Comparison of ENCODE assay signal across 30 cellular contexts in the genomic region with DNA sequence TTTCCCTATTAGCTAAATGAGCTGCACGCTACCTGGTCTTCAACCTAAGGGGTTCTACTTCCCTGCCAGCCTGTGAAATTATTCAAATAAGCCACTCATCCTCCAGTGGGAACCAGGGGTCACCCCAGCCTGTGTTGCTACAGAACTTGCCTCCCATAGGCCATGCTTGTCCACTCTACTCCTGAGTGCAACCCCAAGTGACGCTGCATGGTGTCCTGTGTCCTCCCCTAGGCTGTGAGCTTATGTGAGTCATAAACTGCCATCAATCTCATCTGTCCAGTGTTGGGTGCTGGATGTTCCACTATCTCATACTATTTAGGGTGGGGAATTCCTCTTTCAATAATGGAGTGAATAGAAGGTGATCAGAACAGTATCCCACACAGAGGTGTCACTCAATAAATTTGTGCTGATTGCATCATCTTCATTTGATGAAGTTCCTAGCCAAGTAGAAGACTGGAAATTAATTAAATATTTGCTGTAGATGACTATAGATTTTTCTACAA. TPM values are rescaled to one million over a fixed set of nuclear protein-coding genes. Genes with fewer than 3 reads are reported as not detected.
A peak's percentile ranks its signal among the peaks of the same experiment; 100 is the strongest.
DNase-seq lines count a peak whose midpoint lies in the region; ATAC-seq, FAIRE-seq and TF ChIP-seq lines count a peak whose summit lies in the region.
"Had no signal": no experiment of that assay in that cellular context is flagged by ENCODE, and none has a peak within 500 bp of the region (broad histone marks: within the 10 kb centered on the region; RNA-seq: fewer than 3 reads in every experiment).

No MANE protein-coding gene starts in this region.

- H3K36me3 Mint-ChIP-seq in MCF 10A (ENCODE audit: insufficient read depth, unreplicated experiment) (no peaks in the 10 kb centered on the region), neural progenitor cell (no peaks in the 10 kb centered on the region), CD14-positive monocyte (no peaks in the 10 kb centered on the region)
- H3K36me3 Mint-ChIP-seq: brain, naive B cell had no signal

- H3K4me2 ChIP-seq in GM12878 (ENCODE audit: control insufficient read depth, insufficient read depth) (no peak overlapping the region), neural progenitor cell (peak overlapping the region; percentile 74)
- H3K4me2 ChIP-seq: SK-N-SH had no signal

- H3K27me3 Mint-ChIP-seq in MCF 10A (ENCODE audit: insufficient read depth, unreplicated experiment) (no peaks in the 10 kb centered on the region), neural progenitor cell (ENCODE audit: insufficient read depth, low read depth) (peaks cover 4% of the 10 kb centered on the region), CD14-positive monocyte (ENCODE audit: low read depth in 3 of 3) (peaks cover 0 to 2% (median 0%) of the 10 kb centered on the region in 3 donors)

- H2AFZ ChIP-seq in GM12878 (ENCODE audit: control insufficient read depth, low read depth, low read length) (no peak overlapping the region), neural progenitor cell (replicated peaks) (no peak overlapping the region)

- H3K27ac Mint-ChIP-seq in MCF 10A (ENCODE audit: low read depth, unreplicated experiment) (no peak overlapping the region), neural progenitor cell (no peak overlapping the region), CD14-positive monocyte (no peak overlapping the region)
- H3K27ac Mint-ChIP-seq: B cell; effector memory CD8-positive, alpha-beta T cell had no signal

- H4K20me1 ChIP-seq in GM12878 (ENCODE audit: control insufficient read depth, insufficient read depth) (no peaks in the 10 kb centered on the region), neural progenitor cell (ENCODE audit: low read depth) (no peaks in the 10 kb centered on the region)

- H3K4me1 Mint-ChIP-seq in MCF 10A (ENCODE audit: insufficient read depth, unreplicated experiment), result peaks cover 22% of the 10 kb centered on the region
- H3K4me1 Mint-ChIP-seq in neural progenitor cell, result peaks cover 37% of the 10 kb centered on the region
- H3K4me1 Mint-ChIP-seq in CD14-positive monocyte, result peaks cover 32% of the 10 kb centered on the region

- POLR2A ChIA-PET in MCF 10A (lab: Yijun Ruan, JAX) (interaction anchor here (0.7 to 1.2 kb wide), 2 partner anchors 16 to 33 kb away, joined by 4 to 6 read pairs; no protein-coding TSS in a partner anchor), GM12878 (lab: Charles Lee) (interaction anchor here (1.0 kb wide), 1 partner anchor 10 kb away, joined by 3 read pairs; no protein-coding TSS in a partner anchor), GM10248 (lab: Yijun Ruan, JAX) (no interaction called here)

- H3K4me3 ChIP-seq in breast epithelium (no peak overlapping the region), GM12878 (no peak overlapping the region), neural progenitor cell (no peak overlapping the region)

- no TSS peak for BruUV-seq in MCF 10A (replicated peaks; lab: Mats Ljungman, UMichigan)
- BruUV-seq in GM12878 (replicated peaks; lab: Mats Ljungman, UMichigan), result no TSS peak

- TF ChIP-seq POLR2A in breast epithelium (IDR thresholded peaks at IDR 0.05), result no peak
- TF ChIP-seq POLR2A in GM12878 (IDR thresholded peaks at IDR 0.05; ENCODE audit: low read depth, low read length), result no peak

- SMC1A ChIA-PET in GM12878 (lab: Charles Lee; ENCODE audit: uncharacterized antibody, unreplicated experiment), result interaction anchor here (0.9 to 2.1 kb wide), 2 partner anchors 50 to 69 kb away, joined by 4 read pairs; partner anchors contain the start of gene SSR3

- intact Hi-C loops in MCF 10A (cut with micrococcal nuclease) (no loop called here), breast epithelium (cut with DNase I; ENCODE audit: low total_unique reads) (no loop called here), GM12878 (cut with micrococcal nuclease; ENCODE audit: unreplicated experiment) (no loop called here), CD14-positive monocyte (cut with micrococcal nuclease) (loop anchor here (10.0 kb wide), 2 partner anchors 50 to 60 kb away; partner anchors contain the start of gene SSR3 (in 2 of the 2))

- H3F3A ChIP-seq in neural progenitor cell (ENCODE audit: low read depth), result peaks cover 14% of the 10 kb centered on the region

- H3K79me2 ChIP-seq in GM12878 (ENCODE audit: control insufficient read depth, insufficient read depth, low read length) (no peaks in the 10 kb centered on the region), neural progenitor cell (ENCODE audit: low read depth) (no peaks in the 10 kb centered on the region)

- no peak for TF ChIP-seq RAD21 in GM12878 (IDR thresholded peaks at IDR 0.05; ENCODE audit: insufficient read depth, low read depth, low read length)

- no peak for FAIRE-seq in GM12878 (lab: Jason Lieb, UNC)
- FAIRE-seq: A204.1, small intestine had no signal

- no peaks in the 10 kb centered on the region for H3K4me1 ChIP-seq in breast epithelium
- peaks cover 19% of the 10 kb centered on the region for H3K4me1 ChIP-seq in GM12878 (ENCODE audit: control insufficient read depth, insufficient read depth, low read length)
- peaks cover 9% of the 10 kb centered on the region for H3K4me1 ChIP-seq in neural progenitor cell

- CTCF ChIA-PET in MCF 10A (lab: Yijun Ruan, JAX), result interaction anchor here (0.7 kb wide), 1 partner anchor 21 kb away, joined by 3 read pairs; no protein-coding TSS in a partner anchor
- CTCF ChIA-PET in GM12878 (lab: Yijun Ruan, JAX), result interaction anchor here (1.1 to 1.6 kb wide), 2 partner anchors 9 to 62 kb away, joined by 3 to 5 read pairs; no protein-coding TSS in a partner anchor
- CTCF ChIA-PET in GM10248 (lab: Yijun Ruan, JAX), result interaction anchor here (1.9 kb wide), 2 partner anchors 10 to 68 kb away, joined by 6 to 7 read pairs; no protein-coding TSS in a partner anchor

- no peak overlapping the region for H3K27ac ChIP-seq in breast epithelium
- H3K27ac ChIP-seq in GM12878 (ENCODE audit: control insufficient read depth, insufficient read depth), result no peak overlapping the region
- no peak overlapping the region for H3K27ac ChIP-seq in neural progenitor cell
- H3K27ac ChIP-seq: coronary artery, ovary had no signal

- WGBS in GM12878 (ENCODE audit: insufficient coverage, insufficient replicate concordance, low lambda C conversion rate, missing lambda C conversion rate), result 55% methylated on average over 2 of the region's 2 CpGs

- H3K36me3 ChIP-seq in breast epithelium (no peaks in the 10 kb centered on the region), GM12878 (ENCODE audit: control insufficient read depth in 2 of 2, insufficient read depth in 2 of 2, low read length in 1 of 2) (no peaks in the 10 kb centered on the region), neural progenitor cell (no peaks in the 10 kb centered on the region)
- H3K36me3 ChIP-seq: ovary, stomach, tibial nerve had no signal

- TF ChIP-seq CTCF in MCF 10A (IDR thresholded peaks at IDR 0.05; ENCODE audit: unreplicated experiment), result no peak
- no peak for TF ChIP-seq CTCF in breast epithelium (IDR thresholded peaks at IDR 0.05)
- no peak for TF ChIP-seq CTCF in GM12878 (IDR thresholded peaks at IDR 0.05 in 2 of 3, conservative IDR thresholded peaks at IDR 0.05 in 1 of 3; ENCODE audit: control insufficient read depth in 2 of 3, extremely low read depth in 1 of 3, insufficient read depth in 1 of 3, low read depth in 3 of 3, low read length in 3 of 3)
- TF ChIP-seq CTCF in neural progenitor cell (IDR thresholded peaks at IDR 0.05), result no peak
- no peak for TF ChIP-seq CTCF in CD14-positive monocyte (IDR thresholded peaks at IDR 0.05)
- no peak for TF ChIP-seq CTCF in GM10248 (IDR thresholded peaks at IDR 0.05; ENCODE audit: control extremely low read depth, extremely low read depth, low read depth, missing control alignments)

- H3K27me3 ChIP-seq in breast epithelium (peaks cover 0 to 2% of the 10 kb centered on the region in 2 donors), GM12878 (replicated peaks in 1 of 2; ENCODE audit: control insufficient read depth in 2 of 2, insufficient read depth in 2 of 2, low read length in 1 of 2) (no peaks in the 10 kb centered on the region), neural progenitor cell (peaks cover 22% of the 10 kb centered on the region)
- H3K27me3 ChIP-seq: ovary, stomach, tibial nerve had no signal

- H3K9ac ChIP-seq in GM12878 (ENCODE audit: control insufficient read depth, insufficient read depth, low read length) (no peak overlapping the region), neural progenitor cell (no peak overlapping the region)
- H3K9ac ChIP-seq: SK-N-SH had no signal

- no peak for TF ChIP-seq EP300 in GM12878 (IDR thresholded peaks at IDR 0.05; ENCODE audit: borderline replicate concordance in 1 of 2, control insufficient read depth in 1 of 2, low read depth in 2 of 2, low read length in 2 of 2)

- DNase-seq in MCF 10A (ENCODE audit: unreplicated experiment) (peak; percentile 47), breast epithelium (ENCODE audit: low spot score in 2 of 2) (no peak), LHCN-M2 (ENCODE audit: low read depth) (peak; percentile 60), GM12878 (ENCODE audit: low read depth, low spot score) (no peak), neural progenitor cell (ENCODE audit: low spot score) (no peak), CD14-positive monocyte (ENCODE audit: low spot score) (no peak), GM10248 (ENCODE audit: extremely low spot score) (no peak)
- DNase-seq: activated CD4-positive, alpha-beta T cell treated with anti-CD3 and anti-CD28 coated beads, Interleukin-2, amount 50 U/mL, for 1 hour; activated naive CD4-positive, alpha-beta T cell; activated T-cell treated with anti-CD3 and anti-CD28 coated beads, Interleukin-2, amount 50 U/mL, for 48 hours; DMS153; effector memory CD8-positive, alpha-beta T cell; foreskin melanocyte; left cardiac atrium; MM.1S; naive B cell; NCI-H1436; NCI-H2107; NCI-H774; ovary; SK-N-SH; small intestine; stimulated activated CD4-positive, alpha-beta T cell treated with anti-CD3 and anti-CD28 coated beads, Interleukin-2, amount 100 ng/mL, for 24 hours; stomach had no signal

- no peaks in the 10 kb centered on the region for H3K9me3 ChIP-seq in breast epithelium
- no peaks in the 10 kb centered on the region; the same call in 2 of the 3 replicates for H3K9me3 ChIP-seq in GM12878 (replicated peaks; ENCODE audit: control insufficient read depth, insufficient read depth, low read length)
- no peaks in the 10 kb centered on the region for H3K9me3 ChIP-seq in neural progenitor cell (ENCODE audit: low read depth)
- H3K9me3 ChIP-seq: ovary, SK-N-SH, stomach, tibial nerve had no signal

- H3K9me3 Mint-ChIP-seq in MCF 10A (ENCODE audit: unreplicated experiment) (no peaks in the 10 kb centered on the region), neural progenitor cell (no peaks in the 10 kb centered on the region), CD14-positive monocyte (peaks cover 0 to 3% (median 0%) of the 10 kb centered on the region in 7 donors)
- H3K9me3 Mint-ChIP-seq: brain; effector memory CD8-positive, alpha-beta T cell had no signal

- in situ Hi-C loops in GM12878 (cut with MboI), result no loop called here

- RAD21 ChIA-PET in GM12878 (lab: Charles Lee; ENCODE audit: unreplicated experiment), result no interaction called here

- ATAC-seq in GM12878, result no peak
- no peak for ATAC-seq in GM18511 (IDR thresholded peaks at IDR 0.05; ENCODE audit: unreplicated experiment)
- ATAC-seq: effector memory CD8-positive, alpha-beta T cell had no signal

- H3K4me3 Mint-ChIP-seq in MCF 10A (ENCODE audit: unreplicated experiment), result no peak overlapping the region
- no peak overlapping the region for H3K4me3 Mint-ChIP-seq in neural progenitor cell
- H3K4me3 Mint-ChIP-seq in CD14-positive monocyte, result no peak overlapping the region

RNA-seq across cellular contexts. Expression of gene SSR3, which starts 49.8 kb away (rescaled TPM):
- total RNA-seq in MCF 10A (2022) (447 and 568 TPM in 2 replicates), breast epithelium (100 to 1,000 TPM; 109 to 156 (median 110) TPM), LHCN-M2 (2014; rRNA removed) (491 and 647 TPM in 2 replicates), GM12878 (2014; rRNA removed) (133 and 152 TPM in 2 replicates), GM12878 (2014; rRNA removed; fragmentation: Illumina TruSeq; extraction: Trizol) (179 TPM in 2 replicates), GM12878 (2021) (190 and 193 TPM in 2 replicates), neural progenitor cell (ENCODE audit: low replicate concordance) (114 and 142 TPM in 2 replicates)
- polyA plus RNA-seq in LHCN-M2 (2012), result 524 TPM
- 113 and 121 TPM in 2 replicates for total RNA-seq in GM12878 (2013; cell fraction: nucleolus; rRNA removed)
- 324 TPM for polyA plus RNA-seq in GM12878 (2011; ENCODE audit: low read depth)
- polyA plus RNA-seq in GM12878 (2011; rRNA removed) (191 and 203 TPM in 2 replicates), GM12878 (2014; fragmentation: Illumina TruSeq; extraction: Trizol) (190 and 214 TPM in 2 replicates), GM12878 (2014; fragmentation: Nextera tagmentation; extraction: Ambion mirVana) (100 to 1,000 TPM; 278 to 345 TPM), GM12878 (2014; rRNA removed) (124 and 153 TPM in 2 replicates), GM12878 (2016; fragmentation: Nextera tagmentation; extraction: Ambion mirVana) (100 to 1,000 TPM; 279 to 324 TPM), CD14-positive monocyte (100 to 1,000 TPM; 230 to 243 TPM)
- polyA plus RNA-seq in GM12878 (2011; cell fraction: cytosol; rRNA removed), result 111 and 126 TPM in 2 replicates
- polyA plus RNA-seq in GM12878 (2011; cell fraction: nucleus; rRNA removed), result 29.3 and 50.0 TPM in 2 replicates
- polyA plus RNA-seq in GM12878 (2012), result 292 and 304 TPM in 2 replicates
- 242 and 293 TPM in 2 replicates for polyA minus RNA-seq in GM12878 (2011; rRNA and poly(A)+ RNA removed)
- polyA minus RNA-seq in GM12878 (2011; cell fraction: cytosol; rRNA and poly(A)+ RNA removed), result 60.9 and 63.5 TPM in 2 replicates
- 61.4 and 83.0 TPM in 2 replicates for polyA minus RNA-seq in GM12878 (2011; cell fraction: nucleus; rRNA and poly(A)+ RNA removed)

Comparison
In these comparisons a context has a peak if more than half of its experiments do, and no peak if none do; other contexts are left out.
1. DNase-seq: peak in MCF 10A (single experiment) and LHCN-M2 (single experiment); none in breast epithelium (0 of 2), GM12878 (single experiment), neural progenitor cell (single experiment), CD14-positive monocyte (single experiment) and GM10248 (single experiment).
2. intact Hi-C loops: an anchor here in CD14-positive monocyte (10.0 kb wide); none called in MCF 10A, breast epithelium and GM12878.